ENCODE assay signal across 18 cellular contexts in genomic region chr6:43481075-43481474, GRCh38. TPM values are rescaled to one million over a fixed set of nuclear protein-coding genes. Genes with fewer than 3 reads are reported as not detected.
DNase-seq lines count a peak whose midpoint lies in the region; ATAC-seq and TF ChIP-seq lines count a peak whose summit lies in the region.
"Had no signal": no experiment of that assay in that cellular context is flagged by ENCODE, and none has a peak within 500 bp of the region (broad histone marks: within the 10 kb centered on the region; RNA-seq: fewer than 3 reads in every experiment).

No MANE protein-coding gene starts in this region.

- peak in 1 of 2 donors; percentile 33 for DNase-seq in stimulated activated naive CD8-positive, alpha-beta T cell treated with anti-CD3 and anti-CD28 coated beads, Interleukin-15, amount 100 ng/mL, for 72 hours
- DNase-seq in stimulated activated naive CD8-positive, alpha-beta T cell treated with anti-CD3 and anti-CD28 coated beads, Interleukin-15, Interleukin-2, amounts not matched to agents 100 U/mL and 50 U/mL, for 24 hours = no peak
- DNase-seq in RKO (ENCODE audit: low spot score) = peak; percentile 54
- DNase-seq in foreskin keratinocyte = peak; percentile 67 to 82
- DNase-seq in A673 (ENCODE audit: low spot score) = no peak
- no peak for DNase-seq in NCI-H2171 treated with DMSO at 0.1 percent for 48 hours (lab: John Stamatoyannopoulos, UW)
- no peak for DNase-seq in KG1 (lab: John Stamatoyannopoulos, UW)
- DNase-seq: activated CD4-positive, CD25-positive, alpha-beta regulatory T cell treated with anti-CD3 and anti-CD28 coated beads, Interleukin-2, amount 50 U/mL, for 72 hours; activated T-cell treated with anti-CD3 and anti-CD28 coated beads for 4 hours; caudate nucleus; effector CD4-positive, alpha-beta T cell; naive thymus-derived CD4-positive, alpha-beta T cell; NCI-H1930; NCI-H526 treated with DMSO at 0.1 percent for 48 hours; T-helper 17 cell had no signal

- H3K4me3 Mint-ChIP-seq in stimulated activated naive CD8-positive, alpha-beta T cell treated with anti-CD3 and anti-CD28 coated beads, Interleukin-15, amount 100 ng/mL, for 72 hours = no peak overlapping the region
- H3K4me3 Mint-ChIP-seq: naive thymus-derived CD4-positive, alpha-beta T cell had no signal

- peak; percentile 50 for ATAC-seq in stimulated activated naive CD8-positive, alpha-beta T cell treated with anti-CD3 and anti-CD28 coated beads, Interleukin-15, amount 100 ng/mL, for 72 hours
- no peak for ATAC-seq in stimulated activated naive CD8-positive, alpha-beta T cell treated with anti-CD3 and anti-CD28 coated beads, Interleukin-15, Interleukin-2, amounts not matched to agents 100 U/mL and 50 U/mL, for 24 hours
- ATAC-seq in foreskin keratinocyte (peak; percentile 64), HG02870 (IDR thresholded peaks at IDR 0.05; ENCODE audit: unreplicated experiment) (no peak)
- ATAC-seq: naive thymus-derived CD4-positive, alpha-beta T cell; T-helper 17 cell had no signal

- CTCF ChIA-PET in A673 (lab: Charles Lee) = interaction anchor here (0.6 kb wide), 1 partner anchor 293 kb away, joined by 4 read pairs; no protein-coding TSS in a partner anchor

- no peaks in the 10 kb centered on the region for H3K9me3 ChIP-seq in A673 (ENCODE audit: low read depth, low read length, poor library complexity, severe bottlenecking)

- POLR2A ChIA-PET in A673 (lab: Charles Lee; ENCODE audit: low non-redundant PET) = interaction anchor here (0.7 kb wide), 1 partner anchor 48 kb away, joined by 3 read pairs; no protein-coding TSS in a partner anchor

- TF ChIP-seq CTCF in foreskin keratinocyte (conservative IDR thresholded peaks at IDR 0.05) = no peak
- no peak for TF ChIP-seq CTCF in A673 (conservative IDR thresholded peaks at IDR 0.05; ENCODE audit: low read depth, low read length)

- H3K27ac Mint-ChIP-seq in stimulated activated naive CD8-positive, alpha-beta T cell treated with anti-CD3 and anti-CD28 coated beads, Interleukin-15, amount 100 ng/mL, for 72 hours = peak overlapping the region in 1 of 2 donors; percentile 54

- no peak overlapping the region for H3K4me3 ChIP-seq in A673 (ENCODE audit: low read depth, low read length, poor library complexity, severe bottlenecking)

- no peaks in the 10 kb centered on the region for H3K9me3 Mint-ChIP-seq in stimulated activated naive CD8-positive, alpha-beta T cell treated with anti-CD3 and anti-CD28 coated beads, Interleukin-15, amount 100 ng/mL, for 72 hours
- H3K9me3 Mint-ChIP-seq: naive thymus-derived CD4-positive, alpha-beta T cell had no signal

- no peaks in the 10 kb centered on the region for H3K36me3 ChIP-seq in A673 (ENCODE audit: insufficient read depth, low read length, poor library complexity, severe bottlenecking)

- H3K27ac ChIP-seq in foreskin keratinocyte (peak overlapping the region; percentile 36), A673 (ENCODE audit: low read depth, low read length, poor library complexity, severe bottlenecking) (no peak overlapping the region)
- H3K27ac ChIP-seq: KMS-11 had no signal

- peaks cover 56% of the 10 kb centered on the region for H3K4me1 Mint-ChIP-seq in stimulated activated naive CD8-positive, alpha-beta T cell treated with anti-CD3 and anti-CD28 coated beads, Interleukin-15, amount 100 ng/mL, for 72 hours

- BruUV-seq in A673 (replicated peaks; lab: Mats Ljungman, UMichigan) = no TSS peak

- intact Hi-C loops in A673 (cut with micrococcal nuclease; ENCODE audit: unreplicated experiment) = no loop called here

- H3K27me3 ChIP-seq in foreskin keratinocyte (no peaks in the 10 kb centered on the region), A673 (replicated peaks; ENCODE audit: insufficient read depth, low read depth, low read length, poor library complexity) (no peaks in the 10 kb centered on the region)

- no peaks in the 10 kb centered on the region for H3K27me3 Mint-ChIP-seq in stimulated activated naive CD8-positive, alpha-beta T cell treated with anti-CD3 and anti-CD28 coated beads, Interleukin-15, amount 100 ng/mL, for 72 hours
- H3K27me3 Mint-ChIP-seq: naive thymus-derived CD4-positive, alpha-beta T cell; T-helper 17 cell had no signal

- H3K4me1 ChIP-seq in foreskin keratinocyte = peaks cover 13% of the 10 kb centered on the region
- peaks cover 33% of the 10 kb centered on the region for H3K4me1 ChIP-seq in A673 (ENCODE audit: insufficient read depth, low read length, poor library complexity, severe bottlenecking)

RNA-seq across cellular contexts. Expression of gene TJAP1, which starts 3.7 kb away (rescaled TPM):
- total RNA-seq in foreskin keratinocyte (28.6 and 29.7 TPM in 2 replicates), A673 (2021) (39.1 and 46.0 TPM in 2 replicates)
- 28.6 and 28.8 TPM in 2 replicates for polyA plus RNA-seq in foreskin keratinocyte

RNA-seq across cellular contexts. Expression of gene DLK2, which starts 25.7 kb away (rescaled TPM):
- total RNA-seq in foreskin keratinocyte (22.9 and 28.4 TPM in 2 replicates), A673 (2021) (0.37 and 0.67 TPM in 2 replicates)
- 26.7 and 33.5 TPM in 2 replicates for polyA plus RNA-seq in foreskin keratinocyte

RNA-seq across cellular contexts. Expression of gene LRRC73, which starts 29.1 kb away (rescaled TPM):
- total RNA-seq in foreskin keratinocyte (0.37 and 0.39 TPM in 2 replicates), A673 (2021) (0.58 and 0.94 TPM in 2 replicates)
- 0.64 and 0.66 TPM in 2 replicates for polyA plus RNA-seq in foreskin keratinocyte
- total RNA-seq: urinary bladder had no signal
- polyA plus RNA-seq: naive thymus-derived CD4-positive, alpha-beta T cell had no signal

RNA-seq across cellular contexts. Expression of gene YIPF3, which starts 35.7 kb away (rescaled TPM):
- total RNA-seq in foreskin keratinocyte (69.2 and 83.9 TPM in 2 replicates), A673 (2021) (75.1 and 84.2 TPM in 2 replicates)
- polyA plus RNA-seq in foreskin keratinocyte = 110 and 125 TPM in 2 replicates

RNA-seq across cellular contexts. Expression of gene POLR1C, which starts 35.8 kb away (rescaled TPM):
- total RNA-seq in foreskin keratinocyte (52.8 and 60.9 TPM in 2 replicates), A673 (2021) (64.1 and 75.4 TPM in 2 replicates)
- 59.3 and 61.9 TPM in 2 replicates for polyA plus RNA-seq in foreskin keratinocyte

Comparison
In these comparisons a context has a peak if more than half of its experiments do, and no peak if none do; other contexts are left out.
1. ATAC-seq: peak in stimulated activated naive CD8-positive, alpha-beta T cell treated with anti-CD3 and anti-CD28 coated beads, Interleukin-15, amount 100 ng/mL, for 72 hours (single experiment) and foreskin keratinocyte (single experiment); none in stimulated activated naive CD8-positive, alpha-beta T cell treated with anti-CD3 and anti-CD28 coated beads, Interleukin-15, Interleukin-2, amounts not matched to agents 100 U/mL and 50 U/mL, for 24 hours (single experiment) and HG02870 (single experiment).
2. DNase-seq: peak in RKO (single experiment) and foreskin keratinocyte (2 of 2); none in stimulated activated naive CD8-positive, alpha-beta T cell treated with anti-CD3 and anti-CD28 coated beads, Interleukin-15, Interleukin-2, amounts not matched to agents 100 U/mL and 50 U/mL, for 24 hours (single experiment), A673 (single experiment), NCI-H2171 treated with DMSO at 0.1 percent for 48 hours (single experiment) and KG1 (single experiment).
3. RNA of gene DLK2, which starts 25.7 kb away (total RNA-seq): 22.9 to 28.4 TPM in foreskin keratinocyte; 0.37 to 0.67 TPM in A673; every median in the first group is over 10 times any median in the second.